ENCODE assay signal across 1 cellular context in genomic region chr10:131964298-131964697, GRCh38.
TF ChIP-seq lines count a peak whose summit lies in the region.

No MANE protein-coding gene starts in this region.

TF ChIP-seq in IMR-90, 13 proteins besides CTCF, POLR2A, EP300 and RAD21 (continued from another document):
- TF ChIP-seq USF2 (IDR thresholded peaks at IDR 0.05; ENCODE audit: low read depth, low read length) (no peak), ELK1 (IDR thresholded peaks at IDR 0.05; ENCODE audit: borderline replicate concordance, low read depth, low read length) (no peak), NFE2L2 (IDR thresholded peaks at IDR 0.05; ENCODE audit: low read depth, low read length) (no peak), BHLHE40 (IDR thresholded peaks at IDR 0.05; ENCODE audit: low read depth, low read length) (no peak)
